Comparison of ENCODE assay signal across 8 cellular contexts in genomic region chr21:41426656-41427311, GRCh38. TPM values are rescaled to one million over a fixed set of nuclear protein-coding genes. Genes with fewer than 3 reads are reported as not detected.
DNase-seq lines count a peak whose midpoint lies in the region; ATAC-seq, FAIRE-seq and TF ChIP-seq lines count a peak whose summit lies in the region.

No MANE protein-coding gene starts in this region.

- peak; percentile 32; the same call in 2 of the 3 replicates for ATAC-seq in SK-N-SH treated with all-trans-retinoic acid at 6 μM for 48 hours
- peak; percentile 26 to 49 (median 38) for ATAC-seq in pancreas
- no peak for ATAC-seq in HG02938 (IDR thresholded peaks at IDR 0.05; ENCODE audit: unreplicated experiment)

- TF ChIP-seq CTCF in GM12875 (IDR thresholded peaks at IDR 0.05; ENCODE audit: borderline replicate concordance, insufficient read depth, low read depth, low read length): no peak
- no peak for TF ChIP-seq CTCF in fibroblast of the aortic adventitia (IDR thresholded peaks at IDR 0.05; ENCODE audit: insufficient read depth, low read length)
- TF ChIP-seq CTCF in pancreas (IDR thresholded peaks at IDR 0.05): no peak

- peak overlapping the region; percentile 99 for H3K4me3 ChIP-seq in GM12875 (ENCODE audit: low read depth, low read length)
- peak overlapping the region; percentile 69 for H3K4me3 ChIP-seq in fibroblast of the aortic adventitia (ENCODE audit: low read depth, low read length)
- H3K4me3 ChIP-seq in pancreas: peak overlapping the region; percentile 43 to 74 (median 55)

- intact Hi-C loops in pancreas (cut with DNase I): no loop called here

- H3K27me3 ChIP-seq in pancreas: no peaks in the 10 kb centered on the region

- 26 to 28% methylated on average over 43 of the region's 43 CpGs for WGBS in pancreas, 2 donors

- no peaks in the 10 kb centered on the region for H3K4me1 ChIP-seq in pancreas

- H3K36me3 ChIP-seq in pancreas: peaks cover 0 to 2% (median 0%) of the 10 kb centered on the region in 3 donors

- H3K27ac ChIP-seq in pancreas: no peak overlapping the region

- FAIRE-seq in pancreas (lab: Jason Lieb, UNC): no peak

- H3K9me3 ChIP-seq in pancreas: no peaks in the 10 kb centered on the region

- no peak for DNase-seq in fibroblast of the aortic adventitia (ENCODE audit: low read depth)
- DNase-seq in pancreas: peak in 1 of 6 donors; percentile 19
- DNase-seq in SW 1271 (lab: John Stamatoyannopoulos, UW): no peak
- DNase-seq in NCI-H748 treated with DMSO at 0.1 percent for 48 hours (lab: John Stamatoyannopoulos, UW): no peak
- DNase-seq in cerebellar cortex (ENCODE audit: low spot score): no peak

TF ChIP-seq in SK-N-SH treated with all-trans-retinoic acid at 6 μM for 48 hours, 23 proteins besides CTCF, POLR2A, EP300 and RAD21:
- TF ChIP-seq ISL1 (CRISPR knock-in tag; IDR thresholded peaks at IDR 0.05) (no peak), POU6F1 (CRISPR knock-in tag; IDR thresholded peaks at IDR 0.05; ENCODE audit: borderline replicate concordance, low read depth) (no peak), CREB5 (CRISPR knock-in tag; IDR thresholded peaks at IDR 0.05; ENCODE audit: low read depth) (no peak), ZNF8 (CRISPR knock-in tag; IDR thresholded peaks at IDR 0.05) (no peak), ZNF565 (CRISPR knock-in tag; conservative IDR thresholded peaks at IDR 0.05; ENCODE audit: low read depth) (no peak), ZFP3 (CRISPR knock-in tag; IDR thresholded peaks at IDR 0.05) (no peak), CSDC2 (CRISPR knock-in tag; IDR thresholded peaks at IDR 0.05) (no peak), PATZ1 (CRISPR knock-in tag; IDR thresholded peaks at IDR 0.05; ENCODE audit: borderline replicate concordance) (no peak), OSR1 (CRISPR knock-in tag; IDR thresholded peaks at IDR 0.05) (no peak), ESRRG (CRISPR knock-in tag; IDR thresholded peaks at IDR 0.05) (no peak), BACH2 (CRISPR knock-in tag; IDR thresholded peaks at IDR 0.05; ENCODE audit: borderline replicate concordance) (no peak), PPARA (CRISPR knock-in tag; IDR thresholded peaks at IDR 0.05; ENCODE audit: borderline replicate concordance) (no peak), ZC3H10 (CRISPR knock-in tag; IDR thresholded peaks at IDR 0.05) (no peak), GLIS3 (CRISPR knock-in tag; IDR thresholded peaks at IDR 0.05) (no peak), RARB (CRISPR knock-in tag; IDR thresholded peaks at IDR 0.05) (no peak), TOX (CRISPR knock-in tag; IDR thresholded peaks at IDR 0.05; ENCODE audit: borderline replicate concordance) (no peak), ARNTL (CRISPR knock-in tag; IDR thresholded peaks at IDR 0.05; ENCODE audit: borderline replicate concordance, low read depth) (no peak), ZFP30 (CRISPR knock-in tag; IDR thresholded peaks at IDR 0.05) (no peak), TSHZ2 (CRISPR knock-in tag; IDR thresholded peaks at IDR 0.05) (no peak), ZNF70 (CRISPR knock-in tag; IDR thresholded peaks at IDR 0.05) (no peak)

RNA-seq across cellular contexts. Expression of gene MX1, which starts 0.7 kb away (rescaled TPM):
- total RNA-seq in fibroblast of the aortic adventitia (ENCODE audit: low replicate concordance) (3.2 and 30.7 TPM in 2 replicates), pancreas (10 to 100 TPM in 3 of 6 donors, 1 to 10 TPM in 3; 4.9 to 21.4 (median 10.0) TPM)
- 10 to 100 TPM; 10.3 to 12.0 TPM for polyA plus RNA-seq in pancreas
